In genomic region chr21:37009740-37010341, GRCh38 we compare ENCODE assay signal across 8 cellular contexts. TPM values are rescaled to one million over a fixed set of nuclear protein-coding genes. Genes with fewer than 3 reads are reported as not detected.
A peak's percentile ranks its signal among the peaks of the same experiment; 100 is the strongest.
DNase-seq lines count a peak whose midpoint lies in the region; ATAC-seq and TF ChIP-seq lines count a peak whose summit lies in the region.

No MANE protein-coding gene starts in this region.

- no peak for TF ChIP-seq EP300 in upper lobe of left lung (IDR thresholded peaks at IDR 0.05)

- intact Hi-C loops in Right ventricle myocardium superior (cut with DNase I): no loop called here
- intact Hi-C loops in posterior vena cava (cut with DNase I): no loop called here

- no peaks in the 10 kb centered on the region for H3K36me3 ChIP-seq in GM06990 (ENCODE audit: control insufficient read depth, insufficient read depth, low read length)
- no peaks in the 10 kb centered on the region for H3K36me3 ChIP-seq in upper lobe of left lung

- peak overlapping the region; percentile 55 for H3K4me3 ChIP-seq in GM06990 (replicated peaks; ENCODE audit: low read depth, low read length)
- peak overlapping the region in 3 of 4 donors; percentile 29 to 46 (median 43) for H3K4me3 ChIP-seq in upper lobe of left lung

- WGBS in upper lobe of left lung, 2 donors: 14 to 29% methylated on average over 11 to 30 of the region's 30 CpGs

- no peak for TF ChIP-seq POLR2A in upper lobe of left lung (IDR thresholded peaks at IDR 0.05)

- no peaks in the 10 kb centered on the region for H3K9me3 Mint-ChIP-seq in activated naive CD8-positive, alpha-beta T cell (ENCODE audit: low read depth)

- no peaks in the 10 kb centered on the region; the same call in 1 of the 2 replicates for H3K27me3 ChIP-seq in GM06990 (replicated peaks; ENCODE audit: control insufficient read depth, insufficient read depth, low read length)
- peaks cover 0 to 14% (median 6%) of the 10 kb centered on the region in 4 donors for H3K27me3 ChIP-seq in upper lobe of left lung

- TF ChIP-seq CTCF in GM06990 (IDR thresholded peaks at IDR 0.05; ENCODE audit: insufficient read depth, low read length, poor library complexity, severe bottlenecking): peak; percentile 89
- peak; percentile 73 to 94 (median 90) for TF ChIP-seq CTCF in upper lobe of left lung (IDR thresholded peaks at IDR 0.05)

- peaks cover 24% of the 10 kb centered on the region for H3K27me3 Mint-ChIP-seq in activated naive CD8-positive, alpha-beta T cell

- no peaks in the 10 kb centered on the region for H3K36me3 Mint-ChIP-seq in activated naive CD8-positive, alpha-beta T cell

- peaks cover 13% of the 10 kb centered on the region for H3K4me1 Mint-ChIP-seq in activated naive CD8-positive, alpha-beta T cell (ENCODE audit: low read depth)

- ATAC-seq in HG02571 (IDR thresholded peaks at IDR 0.05; ENCODE audit: unreplicated experiment) (peak; percentile 87), Right ventricle myocardium superior (ENCODE audit: poor library complexity) (peak; percentile 99), upper lobe of left lung (ENCODE audit: low FRiP score in 2 of 2) (peak; percentile 96)

- H3K27ac Mint-ChIP-seq in activated naive CD8-positive, alpha-beta T cell: no peak overlapping the region

- peaks cover 21 to 39% (median 22%) of the 10 kb centered on the region in 4 donors for H3K4me1 ChIP-seq in upper lobe of left lung

- DNase-seq in GM06990 (ENCODE audit: extremely low read depth, insufficient read length): peak; percentile 72
- DNase-seq in NCI-H1092 treated with DMSO at 0.1 percent for 48 hours (lab: John Stamatoyannopoulos, UW): peak; percentile 76
- peak; percentile 84 for DNase-seq in SKM-1 treated with dmso at 0.1 percent for 144 hours (lab: John Stamatoyannopoulos, UW; ENCODE audit: unreplicated experiment)
- DNase-seq in Right ventricle myocardium superior: peak; percentile 87
- peak; percentile 93 for DNase-seq in posterior vena cava (ENCODE audit: low spot score)
- DNase-seq in upper lobe of left lung: peak; percentile 82 to 94

- peak overlapping the region; percentile 63 for H3K4me3 Mint-ChIP-seq in activated naive CD8-positive, alpha-beta T cell

- H3K9me3 ChIP-seq in upper lobe of left lung: no peaks in the 10 kb centered on the region

- peak overlapping the region in 2 of 4 donors; percentile 26 to 60 for H3K27ac ChIP-seq in upper lobe of left lung

RNA-seq across cellular contexts. Expression of gene RIPPLY3, which starts 3.3 kb away (rescaled TPM):
- total RNA-seq in Right ventricle myocardium superior (not detected), posterior vena cava (not detected), upper lobe of left lung (1 to 10 TPM in 2 of 6 donors, under 1 TPM in 2, not detected in 2; 0.11 to 1.5 (median 0.66) TPM)

RNA-seq across cellular contexts. Expression of gene HLCS, which starts 43.4 kb away (rescaled TPM):
- total RNA-seq in Right ventricle myocardium superior (6.3 TPM), posterior vena cava (10 to 100 TPM; 15.5 to 18.2 TPM), upper lobe of left lung (10 to 100 TPM; 15.3 to 34.6 (median 24.1) TPM)
